Comparison of ENCODE assay signal across 8 cellular contexts in genomic region chr1:180953291-180953747, GRCh38. TPM values are rescaled to one million over a fixed set of nuclear protein-coding genes. Genes with fewer than 3 reads are reported as not detected.
DNase-seq lines count a peak whose midpoint lies in the region; ATAC-seq and TF ChIP-seq lines count a peak whose summit lies in the region.

No MANE protein-coding gene starts in this region.

- H3K27me3 ChIP-seq in BLaER1 = peaks cover 47% of the 10 kb centered on the region
- H3K27me3 ChIP-seq in adipocyte (replicated peaks; ENCODE audit: control insufficient read depth, insufficient read depth, low read length) = no peaks in the 10 kb centered on the region
- no peaks in the 10 kb centered on the region for H3K27me3 ChIP-seq in lower lobe of right lung (ENCODE audit: low read depth)

- H3K4me2 ChIP-seq in BLaER1 = peak overlapping the region; percentile 88

- H3K9ac ChIP-seq in BLaER1 = peak overlapping the region; percentile 66; the same call in 1 of the 2 replicates
- peak overlapping the region; percentile 78 for H3K9ac ChIP-seq in adipocyte (ENCODE audit: low read length)

- intact Hi-C loops in lower lobe of right lung (cut with DNase I) = no loop called here

- peaks cover 52% of the 10 kb centered on the region for H3K36me3 ChIP-seq in BLaER1
- peaks cover 11% of the 10 kb centered on the region for H3K36me3 ChIP-seq in adipocyte (ENCODE audit: control insufficient read depth, insufficient read depth, low read length, severe bottlenecking)
- H3K36me3 ChIP-seq in lower lobe of right lung = peaks cover 18% of the 10 kb centered on the region

- H3K27ac ChIP-seq in BLaER1 = peak overlapping the region; percentile 44; the same call in 1 of the 2 replicates
- H3K27ac ChIP-seq in lower lobe of right lung = no peak overlapping the region

- DNase-seq in adipocyte (ENCODE audit: low read depth) = no peak
- DNase-seq in lower lobe of right lung = no peak
- no peak for DNase-seq in inferior parietal cortex (ENCODE audit: extremely low spot score)
- no peak for DNase-seq in NCI-H1436 treated with DMSO at 0.1 percent for 48 hours (lab: John Stamatoyannopoulos, UW)
- no peak for DNase-seq in activated CD4-positive, CD25-positive, alpha-beta regulatory T cell treated with anti-CD3 and anti-CD28 coated beads, Interleukin-2, amount 50 U/mL, for 72 hours

- ATAC-seq in GM19025 (IDR thresholded peaks at IDR 0.05; ENCODE audit: low read depth, unreplicated experiment) (peak; percentile 29), HG03520 (IDR thresholded peaks at IDR 0.05; ENCODE audit: unreplicated experiment) (peak; percentile 5), lower lobe of right lung (peak; percentile 25 to 38)

- H3K9me3 ChIP-seq in BLaER1 (peaks cover 4% of the 10 kb centered on the region), adipocyte (ENCODE audit: control insufficient read depth, low read length) (no peaks in the 10 kb centered on the region), lower lobe of right lung (no peaks in the 10 kb centered on the region)

- H4K20me1 ChIP-seq in BLaER1 = peaks cover 59% of the 10 kb centered on the region

- no peak for TF ChIP-seq CTCF in lower lobe of right lung (IDR thresholded peaks at IDR 0.05)

- H3K4me3 ChIP-seq in BLaER1 (peak overlapping the region; percentile 65), adipocyte (ENCODE audit: low read length) (peak overlapping the region; percentile 75), lower lobe of right lung (peak overlapping the region; percentile 55)

- H3K4me1 ChIP-seq in BLaER1 (peaks cover 21% of the 10 kb centered on the region), adipocyte (ENCODE audit: control insufficient read depth, insufficient read depth, low read length) (peaks cover 38% of the 10 kb centered on the region), lower lobe of right lung (peaks cover 5% of the 10 kb centered on the region)

RNA-seq across cellular contexts. Expression of gene KIAA1614, which starts 40.6 kb away (rescaled TPM):
- 4.1 TPM for total RNA-seq in lower lobe of right lung
